In genomic region chr3:42662813-42663535, GRCh38 we compare ENCODE assay signal across 19 cellular contexts. TPM values are rescaled to one million over a fixed set of nuclear protein-coding genes. Genes with fewer than 3 reads are reported as not detected.
A peak's percentile ranks its signal among the peaks of the same experiment; 100 is the strongest.
DNase-seq lines count a peak whose midpoint lies in the region; ATAC-seq, FAIRE-seq and TF ChIP-seq lines count a peak whose summit lies in the region.
"Had no signal": no experiment of that assay in that cellular context is flagged by ENCODE, and none has a peak within 500 bp of the region (broad histone marks: within the 10 kb centered on the region; RNA-seq: fewer than 3 reads in every experiment).

No MANE protein-coding gene starts in this region.

- no peak overlapping the region for H3K4me3 ChIP-seq in kidney (ENCODE audit: low read length in 2 of 2)
- H3K4me3 ChIP-seq: A549, SJSA1 had no signal

- peak; percentile 49 for DNase-seq in activated effector memory CD4-positive, alpha-beta T cell treated with anti-CD3 and anti-CD28 coated beads, Interleukin-2, amount 50 U/mL, for 16 hours
- no peak for DNase-seq in activated effector memory CD4-positive, alpha-beta T cell treated with Interleukin-2 at 50 U/mL for 16 hours
- DNase-seq in GM13977 (ENCODE audit: low spot score) (peak; percentile 31), kidney (peak; percentile 65), NCI-H226 (no peak)
- DNase-seq in stimulated activated CD8-positive, alpha-beta memory T cell treated with anti-CD3 and anti-CD28 coated beads, Interleukin-4, amount 100 ng/mL, for 48 hours = peak; percentile 12
- DNase-seq in stimulated activated naive CD4-positive, alpha-beta T cell (lab: John Stamatoyannopoulos, UW) = no peak
- DNase-seq: CD4-positive, alpha-beta T cell; NCI-H1436 treated with DMSO at 0.1 percent for 48 hours; NCI-H2029 treated with DMSO at 0.1 percent for 48 hours; NCI-H510A treated with DMSO at 0.1 percent for 48 hours; NCI-H82; PC-3 had no signal

- peaks cover 0 to 2% of the 10 kb centered on the region in 2 donors for H3K4me1 ChIP-seq in kidney (ENCODE audit: control insufficient read depth in 1 of 2, insufficient read depth in 1 of 2, low read depth in 1 of 2, low read length in 2 of 2)
- H3K4me1 ChIP-seq: A549, SJSA1 had no signal

- H3K9me3 ChIP-seq in kidney (ENCODE audit: control insufficient read depth in 1 of 2, low read length in 2 of 2) = no peaks in the 10 kb centered on the region
- H3K9me3 ChIP-seq: A549, SJSA1 had no signal

- no peak overlapping the region for H3K27ac ChIP-seq in kidney (ENCODE audit: low read depth in 2 of 2, low read length in 2 of 2)
- H3K27ac ChIP-seq: A549, KMS-11, SJSA1 had no signal

- no peaks in the 10 kb centered on the region for H3K36me3 ChIP-seq in kidney (ENCODE audit: control insufficient read depth in 1 of 2, insufficient read depth in 2 of 2, low read length in 2 of 2)

- FAIRE-seq in kidney (lab: Jason Lieb, UNC) = no peak
- FAIRE-seq: A549, H1 had no signal

- no peak for ATAC-seq in GM18868 (IDR thresholded peaks at IDR 0.05; ENCODE audit: unreplicated experiment)
- ATAC-seq: A549, PC-3 had no signal

- no peak for TF ChIP-seq CTCF in GM13977 (IDR thresholded peaks at IDR 0.05; ENCODE audit: extremely low read depth, insufficient read depth, missing control alignments)
- no peak for TF ChIP-seq CTCF in kidney (IDR thresholded peaks at IDR 0.05; ENCODE audit: borderline replicate concordance, extremely low read depth, insufficient read depth)

- in situ Hi-C loops in GM13977 (cut with MboI; ENCODE audit: low pct_unique_long_range_greater_than_20kb, low sequenced_read_pairs, unreplicated experiment) = no loop called here

- intact Hi-C loops in kidney (cut with DNase I) = no loop called here

- no peak overlapping the region for H3K9ac ChIP-seq in kidney (ENCODE audit: low read length in 2 of 2)
- H3K9ac ChIP-seq: KMS-11 had no signal

RNA-seq across cellular contexts. Expression of gene ZBTB47, which starts 9.5 kb away (rescaled TPM):
- 26.6 TPM for total RNA-seq in kidney
- 7.8 TPM for polyA plus RNA-seq in kidney (ENCODE audit: insufficient read depth, low read depth, low replicate concordance)

RNA-seq across cellular contexts. Expression of gene KLHL40, which starts 22.4 kb away (rescaled TPM):
- total RNA-seq in kidney = not detected
- not detected for polyA plus RNA-seq in kidney (ENCODE audit: insufficient read depth, low read depth, low replicate concordance)
- total RNA-seq: CD4-positive, alpha-beta T cell; H1; M059J; PC-3; SJSA1 had no signal
- polyA plus RNA-seq: A549 had no signal

RNA-seq across cellular contexts. Expression of gene HHATL, which starts 39.6 kb away (rescaled TPM):
- not detected for total RNA-seq in kidney
- not detected for polyA plus RNA-seq in kidney (ENCODE audit: insufficient read depth, low read depth, low replicate concordance)
- total RNA-seq: CD4-positive, alpha-beta T cell; H1; M059J; PC-3; SJSA1 had no signal
- polyA plus RNA-seq: A549 had no signal

Comparison
In these comparisons a context has a peak if more than half of its experiments do, and no peak if none do; other contexts are left out.
1. DNase-seq: peak in activated effector memory CD4-positive, alpha-beta T cell treated with anti-CD3 and anti-CD28 coated beads, Interleukin-2, amount 50 U/mL, for 16 hours (single experiment), GM13977 (single experiment), kidney (single experiment) and stimulated activated CD8-positive, alpha-beta memory T cell treated with anti-CD3 and anti-CD28 coated beads, Interleukin-4, amount 100 ng/mL, for 48 hours (single experiment); none in activated effector memory CD4-positive, alpha-beta T cell treated with Interleukin-2 at 50 U/mL for 16 hours (single experiment), stimulated activated naive CD4-positive, alpha-beta T cell (0 of 6) and NCI-H226 (single experiment).